ENCODE assay signal across 7 cellular contexts in the genomic region with DNA sequence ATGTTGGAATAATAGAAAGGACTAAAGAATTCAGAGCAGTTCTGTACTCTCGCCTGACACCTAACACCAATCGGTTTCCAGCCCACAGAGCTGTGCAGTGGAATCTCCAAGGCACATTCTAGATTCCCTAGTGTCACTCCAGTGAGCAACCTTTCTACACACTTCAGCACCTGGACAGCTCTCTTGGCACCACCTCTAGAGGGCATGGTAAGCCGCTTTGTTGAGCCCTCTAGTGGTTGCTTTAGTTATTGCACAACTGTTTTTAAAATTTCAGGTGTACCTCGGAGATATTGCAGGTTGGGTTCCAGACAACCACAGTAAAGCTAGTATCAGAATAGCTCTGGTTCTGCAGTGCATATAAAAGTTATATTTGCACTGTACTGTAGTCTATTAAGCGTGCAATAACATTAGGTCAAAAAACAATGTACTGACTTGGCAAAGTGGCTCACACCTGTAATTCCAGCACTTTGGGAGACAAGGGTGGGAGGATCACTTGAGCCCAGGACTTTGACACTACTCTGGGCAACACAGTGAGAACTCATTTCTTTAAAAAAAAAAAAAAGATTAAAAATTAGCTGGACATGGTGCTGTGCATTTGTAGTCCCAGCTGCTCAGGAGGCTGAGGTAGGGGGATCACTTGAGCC. TPM values are rescaled to one million over a fixed set of nuclear protein-coding genes. Genes with fewer than 3 reads are reported as not detected.
DNase-seq lines count a peak whose midpoint lies in the region; ATAC-seq and TF ChIP-seq lines count a peak whose summit lies in the region.

No MANE protein-coding gene starts in this region.

- intact Hi-C loops in right cardiac atrium (cut with DNase I) (loop anchor here in 3 of 4 donors (2.0 to 10.0 kb wide), 4 partner anchors 150 to 1010 kb away; a partner anchor contains a TSS), sigmoid colon (cut with DNase I) (loop anchor here (10.0 kb wide), 1 partner anchor 1010 kb away; a partner anchor contains a TSS)

- TF ChIP-seq CTCF in GM13977 (IDR thresholded peaks at IDR 0.05; ENCODE audit: extremely low read depth, insufficient read depth, missing control alignments) (peak; percentile 88), sigmoid colon (IDR thresholded peaks at IDR 0.05) (peak in 3 of 4 experiments; percentile 73 to 87 (median 82))

- H3K4me1 ChIP-seq in right cardiac atrium (ENCODE audit: control insufficient read depth, insufficient read depth, low read length) (no peaks in the 10 kb centered on the region), sigmoid colon (no peaks in the 10 kb centered on the region)

- in situ Hi-C loops in GM13977 (cut with MboI; ENCODE audit: low pct_unique_long_range_greater_than_20kb, low sequenced_read_pairs, unreplicated experiment) = no loop called here

- no peaks in the 10 kb centered on the region for H3K36me3 Mint-ChIP-seq in T-cell

- ATAC-seq in HG02759 (IDR thresholded peaks at IDR 0.05; ENCODE audit: unreplicated experiment) (peak; percentile 97), T-cell (replicated peaks in 1 of 4) (peak; percentile 80 to 91 (median 82)), right cardiac atrium (peak; percentile 73 to 86)

- no peak overlapping the region for H3K27ac ChIP-seq in right cardiac atrium (ENCODE audit: low read length)
- H3K27ac ChIP-seq in sigmoid colon = no peak overlapping the region

- CTCF ChIA-PET in T-cell (lab: Charles Lee) = interaction anchor here (0.6 to 1.5 kb wide), 7 partner anchors 9 to 260 kb away, joined by 3 to 5 read pairs (median 4); a partner anchor contains a TSS

- no peaks in the 10 kb centered on the region for H3K9me3 ChIP-seq in right cardiac atrium (ENCODE audit: control insufficient read depth, low read length)
- no peaks in the 10 kb centered on the region for H3K9me3 ChIP-seq in sigmoid colon

- H3K9me3 Mint-ChIP-seq in T-cell = peaks cover 2 to 11% (median 9%) of the 10 kb centered on the region in 3 donors

- TF ChIP-seq EP300 in sigmoid colon (IDR thresholded peaks at IDR 0.05) = no peak

- POLR2A ChIA-PET in T-cell (lab: Charles Lee) = no interaction called here

- no peak overlapping the region for H3K4me3 Mint-ChIP-seq in T-cell

- H3K4me3 ChIP-seq in right cardiac atrium (ENCODE audit: low read length) (no peak overlapping the region), sigmoid colon (no peak overlapping the region)

- H3K4me1 Mint-ChIP-seq in T-cell = no peaks in the 10 kb centered on the region

- no peak overlapping the region for H3K27ac Mint-ChIP-seq in T-cell

- WGBS in right cardiac atrium = 2% methylated on average over 5 of the region's 5 CpGs
- 2 to 3% methylated on average over 5 of the region's 5 CpGs for WGBS in sigmoid colon, 2 donors

- H3K27me3 Mint-ChIP-seq in T-cell = peaks cover 34 to 44% of the 10 kb centered on the region in 2 donors

- no peak for TF ChIP-seq POLR2A in sigmoid colon (IDR thresholded peaks at IDR 0.05)

- no peaks in the 10 kb centered on the region for H3K36me3 ChIP-seq in sigmoid colon

- H3K27me3 ChIP-seq in right cardiac atrium (ENCODE audit: control insufficient read depth, insufficient read depth) = no peaks in the 10 kb centered on the region
- peaks cover 0 to 11% (median 0%) of the 10 kb centered on the region in 3 donors for H3K27me3 ChIP-seq in sigmoid colon

- peak; percentile 79 for DNase-seq in GM13977 (ENCODE audit: low spot score)
- peak; percentile 11 for DNase-seq in NCI-H128 (lab: John Stamatoyannopoulos, UW; ENCODE audit: unreplicated experiment)
- DNase-seq in T-cell = peak; percentile 34 to 81 (median 67)
- peak; percentile 76 for DNase-seq in amniotic epithelial cell (ENCODE audit: low read depth)
- peak; percentile 76 to 87 (median 86) for DNase-seq in right cardiac atrium
- peak; percentile 71 for DNase-seq in sigmoid colon

RNA-seq across cellular contexts. Expression of a gene that starts 26.5 kb away (rescaled TPM):
- not detected for total RNA-seq in T-cell
- total RNA-seq in right cardiac atrium = 1 to 10 TPM; 3.0 to 9.2 (median 5.0) TPM
- polyA plus RNA-seq in right cardiac atrium = 1.5 TPM
- 1 to 10 TPM in 3 of 4 donors, under 1 TPM in 1; 0.83 to 5.7 (median 2.0) TPM for total RNA-seq in sigmoid colon
- under 1 TPM in 1 of 3 donors, not detected in 2; 0.52 TPM for polyA plus RNA-seq in sigmoid colon

Comparison
In these comparisons a context has a peak if more than half of its experiments do, and no peak if none do; other contexts are left out.
1. DNase-seq: peak in every context shown above with its lines; median percentile 86 in right cardiac atrium; 79 in GM13977; 76 in amniotic epithelial cell; 71 in sigmoid colon; 67 in T-cell; 11 in NCI-H128.